11 cellular contexts compared by ENCODE assay signal in genomic region chr2:149169653-149170052, GRCh38.
DNase-seq lines count a peak whose midpoint lies in the region; ATAC-seq lines count a peak whose summit lies in the region.
"Had no signal": no experiment of that assay in that cellular context is flagged by ENCODE, and none has a peak within 500 bp of the region (broad histone marks: within the 10 kb centered on the region; RNA-seq: fewer than 3 reads in every experiment).

No MANE protein-coding gene starts in this region.

- WGBS in mesenchymal stem cell: 100% methylated on average over 2 of the region's 4 CpGs
- 75 to 92% methylated on average over 4 of the region's 4 CpGs for WGBS in aorta, 2 donors

- H3K27me3 ChIP-seq in mesenchymal stem cell (ENCODE audit: control insufficient read depth in 1 of 2, insufficient read depth in 1 of 2, low read length in 2 of 2): peaks cover 0 to 6% of the 10 kb centered on the region in 2 experiments
- no peaks in the 10 kb centered on the region for H3K27me3 ChIP-seq in aorta (ENCODE audit: control insufficient read depth in 1 of 2, insufficient read depth in 2 of 2, low read length in 1 of 2)

- no peak overlapping the region for H3K18ac ChIP-seq in mesenchymal stem cell (ENCODE audit: low read depth in 1 of 2, low read length in 2 of 2)

- H2BK120ac ChIP-seq in mesenchymal stem cell (ENCODE audit: low read depth, low read length): no peak overlapping the region

- H3K23ac ChIP-seq in mesenchymal stem cell (ENCODE audit: low read length in 2 of 2): no peak overlapping the region

- no peaks in the 10 kb centered on the region for H3K79me1 ChIP-seq in mesenchymal stem cell (replicated peaks; ENCODE audit: low read length, poor library complexity, severe bottlenecking)

- no peak overlapping the region for H3K14ac ChIP-seq in mesenchymal stem cell (ENCODE audit: low read length in 2 of 2)

- H4K8ac ChIP-seq in mesenchymal stem cell (ENCODE audit: low read length): no peak overlapping the region

- H3K4me3 ChIP-seq in mesenchymal stem cell (ENCODE audit: insufficient read depth in 1 of 2, low read depth in 1 of 2, low read length in 2 of 2): no peak overlapping the region
- H3K4me3 ChIP-seq in aorta (ENCODE audit: low read length in 2 of 2): no peak overlapping the region

- H3K9ac ChIP-seq in mesenchymal stem cell (ENCODE audit: low read length): no peak overlapping the region

- H3K4me2 ChIP-seq in mesenchymal stem cell (ENCODE audit: low read length, poor library complexity, severe bottlenecking): no peak overlapping the region

- no peak for ATAC-seq in aorta (ENCODE audit: low FRiP score)
- no peak for ATAC-seq in HG02840 (IDR thresholded peaks at IDR 0.05; ENCODE audit: low FRiP score, unreplicated experiment)

- H3K4me1 ChIP-seq in mesenchymal stem cell (ENCODE audit: control insufficient read depth, insufficient read depth, low read depth, low read length): no peaks in the 10 kb centered on the region
- no peaks in the 10 kb centered on the region for H3K4me1 ChIP-seq in aorta (ENCODE audit: control insufficient read depth in 1 of 2, insufficient read depth in 2 of 2, low read length in 2 of 2)

- H3K9me3 ChIP-seq in mesenchymal stem cell (ENCODE audit: control insufficient read depth, low read length): peaks cover 8% of the 10 kb centered on the region
- H3K9me3 ChIP-seq in aorta (ENCODE audit: control insufficient read depth, low read length): peaks cover 5% of the 10 kb centered on the region

- H3K36me3 ChIP-seq in mesenchymal stem cell (ENCODE audit: control insufficient read depth in 1 of 2, insufficient read depth in 2 of 2, low read depth in 1 of 2, low read length in 2 of 2): no peaks in the 10 kb centered on the region
- no peaks in the 10 kb centered on the region for H3K36me3 ChIP-seq in aorta (ENCODE audit: control insufficient read depth in 1 of 2, insufficient read depth in 2 of 2, low read length in 1 of 2)

- H2BK5ac ChIP-seq in mesenchymal stem cell (ENCODE audit: low read depth, low read length, poor library complexity, severe bottlenecking): no peak overlapping the region

- no peak overlapping the region for H2AK5ac ChIP-seq in mesenchymal stem cell (ENCODE audit: low read length, severe bottlenecking)

- no peak overlapping the region for H2BK12ac ChIP-seq in mesenchymal stem cell (ENCODE audit: low read length in 2 of 2)

- no peak overlapping the region for H2BK15ac ChIP-seq in mesenchymal stem cell (ENCODE audit: low read depth, poor library complexity, severe bottlenecking)

- peak; percentile 63 for DNase-seq in DMS 273 (lab: John Stamatoyannopoulos, UW; ENCODE audit: unreplicated experiment)
- DNase-seq in HT1080 (ENCODE audit: low read depth): peak; percentile 81
- peak; percentile 29 for DNase-seq in amniotic stem cell (lab: John Stamatoyannopoulos, UW)
- peak; percentile 37 for DNase-seq in mesenchymal stem cell
- no peak for DNase-seq in aorta
- DNase-seq in NCI-H774 (lab: John Stamatoyannopoulos, UW): no peak
- DNase-seq in activated CD4-positive, CD25-positive, alpha-beta regulatory T cell (lab: John Stamatoyannopoulos, UW): no peak
- DNase-seq: effector CD4-positive, alpha-beta T cell; NCI-H2081; T-helper 1 cell had no signal

- no peak overlapping the region for H2AFZ ChIP-seq in mesenchymal stem cell (ENCODE audit: low read depth, low read length)

- H3K27ac ChIP-seq in mesenchymal stem cell (ENCODE audit: low read length, poor library complexity, severe bottlenecking): no peak overlapping the region
- H3K27ac ChIP-seq in aorta (ENCODE audit: low read depth in 1 of 2, low read length in 2 of 2): no peak overlapping the region

- H4K91ac ChIP-seq in mesenchymal stem cell (ENCODE audit: low read length): no peak overlapping the region

- H3K4ac ChIP-seq in mesenchymal stem cell (ENCODE audit: low read depth in 1 of 2, low read length in 2 of 2): no peak overlapping the region

- intact Hi-C loops in aorta (cut with DNase I): no loop called here

Comparison
In these comparisons a context has a peak if more than half of its experiments do, and no peak if none do; other contexts are left out.
1. DNase-seq: peak in DMS 273 (single experiment), HT1080 (single experiment), amniotic stem cell (single experiment) and mesenchymal stem cell (single experiment); none in aorta (0 of 2), NCI-H774 (single experiment) and activated CD4-positive, CD25-positive, alpha-beta regulatory T cell (0 of 4).